In genomic region chr6:139164001-139164400, GRCh38 we compare ENCODE assay signal across 1 cellular context.
TF ChIP-seq lines count a peak whose summit lies in the region.

No MANE protein-coding gene starts in this region.

TF ChIP-seq in H1, 55 proteins besides CTCF, POLR2A, EP300 and RAD21 (continued from another document):
- no peak for TF ChIP-seq SAP30 (IDR thresholded peaks at IDR 0.05; ENCODE audit: insufficient read depth, insufficient replicate concordance, low read length)
- no peak for TF ChIP-seq SUZ12 (IDR thresholded peaks at IDR 0.05; ENCODE audit: low read length)
